ENCODE assay signal across 35 cellular contexts in the genomic region with DNA sequence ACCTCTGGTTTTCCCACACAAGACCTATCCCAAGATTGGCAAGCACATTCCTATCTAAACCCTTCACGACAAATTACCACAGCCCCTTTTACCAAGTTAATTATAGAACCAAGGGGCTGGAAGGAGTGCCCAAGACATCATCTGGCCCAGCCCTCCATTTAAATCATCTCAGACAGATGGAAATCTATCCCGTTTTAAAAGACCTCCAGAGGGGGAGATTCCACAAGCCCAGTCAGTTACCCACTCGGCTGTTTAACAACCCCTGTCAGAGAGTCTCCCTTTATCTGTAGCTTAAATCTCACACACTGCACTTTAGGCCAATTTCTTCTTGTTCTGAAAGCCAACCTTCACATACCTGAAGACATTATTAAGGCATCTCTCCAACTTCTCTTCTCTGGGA.
"Had no signal": no experiment of that assay in that cellular context is flagged by ENCODE, and none has a peak within 500 bp of the region (broad histone marks: within the 10 kb centered on the region; RNA-seq: fewer than 3 reads in every experiment).

No MANE protein-coding gene starts in this region.

- H3K9me3 Mint-ChIP-seq: activated naive CD4-positive, alpha-beta T cell treated with anti-CD3 and anti-CD28 coated beads for 36 hours; activated naive CD8-positive, alpha-beta T cell treated with anti-CD3 and anti-CD28 coated beads for 36 hours; activated naive CD8-positive, alpha-beta T cell treated with anti-CD3 and anti-CD28 coated beads, Interleukin-2, amount 50 U/mL, for 24 hours; activated T-helper 1 cell treated with anti-CD3 and anti-CD28 coated beads, Interleukin-12 subunit alpha, Interleukin-12 subunit beta, Interleukin-2, Interleukin-4 antibody, amounts not matched to agents 30 ng/mL and 10 ng/mL and 1 ng/mL, durations not matched to agents 14 hours and 24 hours and 36 hours; activated T-helper 2 cell treated with anti-CD3 and anti-CD28 coated beads, Interferon-gamma antibody, Interleukin-2, Interleukin-4, amounts not matched to agents 10 μg/mL and 5 μg/mL and 100 μg/mL, durations not matched to agents 14 hours and 24 hours and 36 hours; T-helper 2 cell treated with Interferon-gamma antibody and Interleukin-4, amounts not matched to agents 5 μg/mL and 100 μg/mL, for 36 hours had no signal

- H3K4me1 Mint-ChIP-seq: activated B cell treated with CpG ODN at 0.5 μM for 24 hours; activated naive CD4-positive, alpha-beta T cell treated with anti-CD3 and anti-CD28 coated beads, Interleukin-2, amount 50 U/mL, for 24 hours; activated naive CD8-positive, alpha-beta T cell treated with anti-CD3 and anti-CD28 coated beads for 36 hours; activated naive CD8-positive, alpha-beta T cell treated with anti-CD3 and anti-CD28 coated beads, Interleukin-2, amount 50 U/mL, for 24 hours; T-cell; T-helper 17 cell had no signal

- H3K36me3 Mint-ChIP-seq: activated naive CD4-positive, alpha-beta T cell treated with anti-CD3 and anti-CD28 coated beads, Interleukin-2, amount 50 U/mL, for 24 hours; activated naive CD8-positive, alpha-beta T cell treated with anti-CD3 and anti-CD28 coated beads for 36 hours; T-cell had no signal

- ATAC-seq: activated CD4-positive, CD25-positive, alpha-beta regulatory T cell treated with anti-CD3 and anti-CD28 coated beads, Interleukin-2, amount 50 U/mL, for 24 hours; activated CD8-positive, alpha-beta T cell treated with anti-CD3 and anti-CD28 coated beads for 36 hours; activated naive CD8-positive, alpha-beta T cell treated with anti-CD3 and anti-CD28 coated beads, Interleukin-2, amount 50 U/mL, for 24 hours; body of pancreas; effector memory CD8-positive, alpha-beta T cell; foreskin keratinocyte; gastrocnemius medialis; T-cell; T-helper 17 cell had no signal

- H3K4me3 Mint-ChIP-seq: activated B cell treated with CpG ODN at 0.5 μM for 24 hours; activated CD8-positive, alpha-beta T cell treated with anti-CD3 and anti-CD28 coated beads for 36 hours; activated naive CD4-positive, alpha-beta T cell treated with anti-CD3 and anti-CD28 coated beads for 36 hours; activated naive CD4-positive, alpha-beta T cell treated with anti-CD3 and anti-CD28 coated beads, Interleukin-2, amount 50 U/mL, for 24 hours; activated naive CD8-positive, alpha-beta T cell treated with anti-CD3 and anti-CD28 coated beads for 36 hours; activated naive CD8-positive, alpha-beta T cell treated with anti-CD3 and anti-CD28 coated beads, Interleukin-2, amount 50 U/mL, for 24 hours; activated T-helper 1 cell treated with anti-CD3 and anti-CD28 coated beads, Interleukin-12 subunit alpha, Interleukin-12 subunit beta, Interleukin-2, Interleukin-4 antibody, amounts not matched to agents 30 ng/mL and 10 ng/mL and 1 ng/mL, durations not matched to agents 14 hours and 24 hours and 36 hours; effector memory CD8-positive, alpha-beta T cell; T-cell; T-helper 17 cell; T-helper 2 cell treated with Interferon-gamma antibody and Interleukin-4, amounts not matched to agents 5 μg/mL and 100 μg/mL, for 36 hours had no signal

- H3K27ac Mint-ChIP-seq: activated B cell treated with CpG ODN at 0.5 μM for 24 hours; activated CD8-positive, alpha-beta T cell treated with anti-CD3 and anti-CD28 coated beads for 36 hours; activated naive CD4-positive, alpha-beta T cell treated with anti-CD3 and anti-CD28 coated beads for 36 hours; activated naive CD4-positive, alpha-beta T cell treated with anti-CD3 and anti-CD28 coated beads, Interleukin-2, amount 50 U/mL, for 24 hours; activated naive CD8-positive, alpha-beta T cell treated with anti-CD3 and anti-CD28 coated beads for 36 hours; activated naive CD8-positive, alpha-beta T cell treated with anti-CD3 and anti-CD28 coated beads, Interleukin-2, amount 50 U/mL, for 24 hours; activated T-helper 1 cell treated with anti-CD3 and anti-CD28 coated beads, Interleukin-12 subunit alpha, Interleukin-12 subunit beta, Interleukin-2, Interleukin-4 antibody, amounts not matched to agents 30 ng/mL and 10 ng/mL and 1 ng/mL, durations not matched to agents 14 hours and 24 hours and 36 hours; activated T-helper 2 cell treated with anti-CD3 and anti-CD28 coated beads, Interferon-gamma antibody, Interleukin-2, Interleukin-4, amounts not matched to agents 10 μg/mL and 5 μg/mL and 100 μg/mL, durations not matched to agents 14 hours and 24 hours and 36 hours; effector memory CD8-positive, alpha-beta T cell; T-cell; T-helper 17 cell; T-helper 2 cell treated with Interferon-gamma antibody and Interleukin-4, amounts not matched to agents 5 μg/mL and 100 μg/mL, for 36 hours had no signal

- H3K27me3 Mint-ChIP-seq: activated B cell treated with CpG ODN at 0.5 μM for 24 hours; activated CD8-positive, alpha-beta T cell treated with anti-CD3 and anti-CD28 coated beads for 36 hours; activated naive CD4-positive, alpha-beta T cell treated with anti-CD3 and anti-CD28 coated beads, Interleukin-2, amount 50 U/mL, for 24 hours; activated naive CD8-positive, alpha-beta T cell treated with anti-CD3 and anti-CD28 coated beads for 36 hours; activated naive CD8-positive, alpha-beta T cell treated with anti-CD3 and anti-CD28 coated beads, Interleukin-2, amount 50 U/mL, for 24 hours; effector memory CD8-positive, alpha-beta T cell; T-cell; T-helper 17 cell had no signal

- DNase-seq: activated B cell treated with CpG ODN at 0.5 μM for 24 hours; activated CD4-positive, alpha-beta T cell treated with anti-CD3 and anti-CD28 coated beads for 48 hours; activated CD4-positive, alpha-beta T cell treated with anti-CD3 and anti-CD28 coated beads, Interleukin-2, amount 50 U/mL, for 1 hour; activated CD4-positive, alpha-beta T cell treated with anti-CD3 and anti-CD28 coated beads, Interleukin-2, amount 50 U/mL, for 48 hours; activated CD8-positive, alpha-beta memory T cell treated with anti-CD3 and anti-CD28 coated beads for 24 hours; activated CD8-positive, alpha-beta memory T cell treated with anti-CD3 and anti-CD28 coated beads, Interleukin-2, amount 50 U/mL, for 4 hours; activated CD8-positive, alpha-beta T cell treated with anti-CD3 and anti-CD28 coated beads for 36 hours; activated effector memory CD4-positive, alpha-beta T cell treated with anti-CD3 and anti-CD28 coated beads, Interleukin-2, amount 50 U/mL, for 16 hours; activated naive CD4-positive, alpha-beta T cell treated with anti-CD3 and anti-CD28 coated beads for 36 hours; activated naive CD8-positive, alpha-beta T cell treated with anti-CD3 and anti-CD28 coated beads for 36 hours; activated naive CD8-positive, alpha-beta T cell treated with anti-CD3 and anti-CD28 coated beads, Interleukin-2, amount 50 U/mL, for 24 hours; activated T-cell treated with anti-CD3 and anti-CD28 coated beads, Interleukin-2, amount 50 U/mL, for 1 hour; activated T-cell treated with anti-CD3 and anti-CD28 coated beads, Interleukin-2, amount 50 U/mL, for 48 hours; adrenal gland; amygdala; aorta; body of pancreas; caudate nucleus; cortex of kidney; dermis blood vessel endothelial cell; effector CD4-positive, alpha-beta T cell; effector memory CD8-positive, alpha-beta T cell; erythroblast; foreskin keratinocyte; gastrocnemius medialis; glutamatergic neuron; T-cell; T-helper 17 cell; T1000; WERI-Rb-1 had no signal
